In the genomic region with DNA sequence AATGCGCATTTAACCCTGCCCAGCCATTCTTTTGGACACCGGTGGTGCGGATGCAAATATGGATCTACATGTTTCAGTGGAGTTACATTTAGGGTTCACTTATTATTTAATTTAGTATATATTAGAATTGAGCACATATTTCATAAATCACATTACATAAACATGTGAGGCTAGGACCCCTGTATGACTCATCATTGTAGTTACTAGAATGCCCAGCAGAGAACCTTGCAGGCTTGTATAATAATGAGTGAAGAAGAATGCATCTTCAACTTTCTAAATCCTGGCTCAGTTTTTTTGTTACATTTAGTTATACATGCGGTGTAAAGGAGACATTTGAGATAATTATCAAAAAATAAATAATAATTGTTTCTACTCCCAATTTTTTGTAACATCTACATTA, we compare ENCODE assay signal across 13 cellular contexts.
DNase-seq lines count a peak whose midpoint lies in the region; ATAC-seq, FAIRE-seq and TF ChIP-seq lines count a peak whose summit lies in the region.
"Had no signal": no experiment of that assay in that cellular context is flagged by ENCODE, and none has a peak within 500 bp of the region (broad histone marks: within the 10 kb centered on the region; RNA-seq: fewer than 3 reads in every experiment).

No MANE protein-coding gene starts in this region.

- H3K27me3 ChIP-seq in ACC112 (ENCODE audit: insufficient read depth, low read length) = no peaks in the 10 kb centered on the region
- no peaks in the 10 kb centered on the region for H3K27me3 ChIP-seq in mammary epithelial cell (ENCODE audit: insufficient read depth, low read length)
- no peaks in the 10 kb centered on the region for H3K27me3 ChIP-seq in keratinocyte (ENCODE audit: control insufficient read depth, extremely low read depth, insufficient read depth, low read length)
- H3K27me3 ChIP-seq: upper lobe of left lung had no signal

- H3K4me2 ChIP-seq in mammary epithelial cell (ENCODE audit: insufficient read depth, low read depth, low read length) (peak overlapping the region; percentile 66), keratinocyte (ENCODE audit: control insufficient read depth, extremely low read depth, insufficient read depth, low read depth, low read length) (peak overlapping the region; percentile 44)

- ATAC-seq in HG03432 (IDR thresholded peaks at IDR 0.05; ENCODE audit: unreplicated experiment) (peak; percentile 33), sciatic nerve (no peak)
- ATAC-seq: activated naive CD8-positive, alpha-beta T cell treated with anti-CD3 and anti-CD28 coated beads, Interleukin-2, amount 50 U/mL, for 24 hours had no signal

- H3K4me3 ChIP-seq in ACC112 (ENCODE audit: low read depth, low read length) (no peak overlapping the region), mammary epithelial cell (replicated peaks in 1 of 3; ENCODE audit: insufficient read depth in 1 of 3, low read depth in 2 of 3, low read length in 3 of 3) (peak overlapping the region in 1 of 3 experiments; percentile 17), keratinocyte (ENCODE audit: control insufficient read depth in 2 of 3, extremely low read depth in 1 of 3, insufficient read depth in 2 of 3, low read depth in 1 of 3, low read length in 3 of 3) (no peak overlapping the region)
- H3K4me3 ChIP-seq: upper lobe of left lung had no signal

- TF ChIP-seq CTCF in mammary epithelial cell (conservative IDR thresholded peaks at IDR 0.05 in 1 of 2, IDR thresholded peaks at IDR 0.05 in 1 of 2; ENCODE audit: extremely low read depth in 1 of 2, insufficient read depth in 1 of 2, low read depth in 1 of 2, low read length in 2 of 2) (peak in 1 of 2 donors; percentile 6), keratinocyte (optimal IDR thresholded peaks at IDR 0.05 in 1 of 3, IDR thresholded peaks at IDR 0.05 in 1 of 3, conservative IDR thresholded peaks at IDR 0.05 in 1 of 3; ENCODE audit: extremely low read depth in 1 of 3, insufficient read depth in 2 of 3, low read length in 3 of 3) (no peak)

- WGBS in mammary epithelial cell (ENCODE audit: low coverage, missing lambda C conversion rate) = 86% methylated on average over 4 of the region's 4 CpGs

- DNase-seq in mammary epithelial cell (peak; percentile 39), keratinocyte (ENCODE audit: low read depth, low spot score) (no peak), COLO668 (lab: John Stamatoyannopoulos, UW; ENCODE audit: unreplicated experiment) (no peak), HuH-7 (ENCODE audit: low spot score) (no peak), NCI-H2227 (lab: John Stamatoyannopoulos, UW; ENCODE audit: unreplicated experiment) (no peak), sciatic nerve (ENCODE audit: low spot score) (no peak)
- DNase-seq: activated naive CD8-positive, alpha-beta T cell treated with anti-CD3 and anti-CD28 coated beads, Interleukin-2, amount 50 U/mL, for 24 hours; AML-193; KG1; NCI-H2081; upper lobe of left lung had no signal

- H3K9me1 ChIP-seq in keratinocyte (ENCODE audit: control insufficient read depth, extremely low read depth, insufficient read depth, low read length) = no peaks in the 10 kb centered on the region

- H3K36me3 ChIP-seq in ACC112 (ENCODE audit: insufficient read depth, low read length) = peaks cover 5% of the 10 kb centered on the region; the same call in 1 of the 2 replicates
- H3K36me3 ChIP-seq in mammary epithelial cell (ENCODE audit: insufficient read depth, low read length) = no peaks in the 10 kb centered on the region
- no peaks in the 10 kb centered on the region for H3K36me3 ChIP-seq in keratinocyte (ENCODE audit: control insufficient read depth in 2 of 2, extremely low read depth in 1 of 2, insufficient read depth in 2 of 2, low read length in 2 of 2)
- H3K36me3 ChIP-seq: upper lobe of left lung had no signal

- H3K79me2 ChIP-seq in ACC112 (ENCODE audit: control insufficient read depth, insufficient read depth, low read length, unreplicated experiment) = no peaks in the 10 kb centered on the region
- H3K79me2 ChIP-seq in mammary epithelial cell (ENCODE audit: insufficient read depth, low read length) = no peaks in the 10 kb centered on the region
- no peaks in the 10 kb centered on the region for H3K79me2 ChIP-seq in keratinocyte (ENCODE audit: control insufficient read depth, insufficient read depth, low read length)

- dilution Hi-C loops in mammary epithelial cell (cut with HindIII; ENCODE audit: low sequenced_read_pairs) (no loop called here), keratinocyte (cut with MboI; ENCODE audit: extremely low pct_ligation_motif_present, low sequenced_read_pairs) (no loop called here)

- intact Hi-C loops in mammary epithelial cell (cut with micrococcal nuclease) = loop anchor here (5.0 kb wide), 1 partner anchor 243 kb away; no protein-coding TSS in a partner anchor
- intact Hi-C loops in sciatic nerve (cut with DNase I) = no loop called here

- H4K20me1 ChIP-seq in mammary epithelial cell (ENCODE audit: insufficient read depth, low read length) (no peaks in the 10 kb centered on the region), keratinocyte (ENCODE audit: control insufficient read depth, extremely low read depth, insufficient read depth, low read length) (no peaks in the 10 kb centered on the region)

- H2AFZ ChIP-seq in ACC112 (ENCODE audit: low read length, unreplicated experiment) (no peak overlapping the region), mammary epithelial cell (ENCODE audit: low read depth, low read length) (no peak overlapping the region), keratinocyte (ENCODE audit: control insufficient read depth, low read length) (no peak overlapping the region)

- no peak overlapping the region for H3K9ac ChIP-seq in mammary epithelial cell (ENCODE audit: insufficient read depth, low read length)
- no peak overlapping the region for H3K9ac ChIP-seq in keratinocyte (ENCODE audit: control insufficient read depth, extremely low read depth, insufficient read depth, low read length)

- no TSS peak for BruUV-seq in mammary epithelial cell (replicated peaks; lab: Mats Ljungman, UMichigan)

- in situ Hi-C loops in mammary epithelial cell (cut with MboI; ENCODE audit: low sequenced_read_pairs in 2 of 2) = loop anchor here in 1 of 2 donors (25.0 kb wide), 1 partner anchor 323 kb away; no protein-coding TSS in a partner anchor

- FAIRE-seq in keratinocyte (lab: Jason Lieb, UNC) = no peak

- no peaks in the 10 kb centered on the region for H3K9me3 ChIP-seq in mammary epithelial cell (replicated peaks; ENCODE audit: insufficient read depth, low read length)
- H3K9me3 ChIP-seq in keratinocyte (ENCODE audit: control insufficient read depth, low read depth, low read length) = no peaks in the 10 kb centered on the region
- H3K9me3 ChIP-seq: upper lobe of left lung had no signal

- CTCF ChIA-PET in mammary epithelial cell (lab: Charles Lee; ENCODE audit: low non-redundant PET) = no interaction called here

- peak overlapping the region; percentile 93 for H3K27ac ChIP-seq in ACC112 (ENCODE audit: low read depth, low read length)
- H3K27ac ChIP-seq in mammary epithelial cell (ENCODE audit: insufficient read depth, low read depth, low read length) = peak overlapping the region; percentile 84
- H3K27ac ChIP-seq in keratinocyte (ENCODE audit: control insufficient read depth, insufficient read depth, low read length) = peak overlapping the region; percentile 51
- H3K27ac ChIP-seq: upper lobe of left lung had no signal

- peaks cover 58% of the 10 kb centered on the region for H3K4me1 ChIP-seq in ACC112 (ENCODE audit: control insufficient read depth, insufficient read depth, low read length, unreplicated experiment)
- H3K4me1 ChIP-seq in mammary epithelial cell (ENCODE audit: insufficient read depth, low read length) = peaks cover 40% of the 10 kb centered on the region
- H3K4me1 ChIP-seq in keratinocyte (ENCODE audit: control insufficient read depth, extremely low read depth, insufficient read depth, low read length) = peaks cover 28% of the 10 kb centered on the region
- H3K4me1 ChIP-seq: upper lobe of left lung had no signal
